In genomic region chr5:175059687-175060194, GRCh38 we compare ENCODE assay signal across 9 cellular contexts.
DNase-seq lines count a peak whose midpoint lies in the region; ATAC-seq lines count a peak whose summit lies in the region.
"Had no signal": no experiment of that assay in that cellular context is flagged by ENCODE, and none has a peak within 500 bp of the region (broad histone marks: within the 10 kb centered on the region; RNA-seq: fewer than 3 reads in every experiment).

No MANE protein-coding gene starts in this region.

- H3K4me1 Mint-ChIP-seq in activated naive CD8-positive, alpha-beta T cell treated with anti-CD3 and anti-CD28 coated beads for 36 hours = peaks cover 10% of the 10 kb centered on the region
- H3K4me1 Mint-ChIP-seq in stimulated activated naive CD8-positive, alpha-beta T cell treated with anti-CD3 and anti-CD28 coated beads, Interleukin-15, Interleukin-2, amounts not matched to agents 100 ng/mL and 50 ng/mL, for 24 hours (ENCODE audit: low read depth) = peaks cover 10% of the 10 kb centered on the region

- H3K27me3 Mint-ChIP-seq in activated naive CD8-positive, alpha-beta T cell treated with anti-CD3 and anti-CD28 coated beads for 36 hours = peaks cover 17% of the 10 kb centered on the region
- peaks cover 16% of the 10 kb centered on the region for H3K27me3 Mint-ChIP-seq in stimulated activated naive CD8-positive, alpha-beta T cell treated with anti-CD3 and anti-CD28 coated beads, Interleukin-15, Interleukin-2, amounts not matched to agents 100 ng/mL and 50 ng/mL, for 24 hours

- ATAC-seq in HG03342 (IDR thresholded peaks at IDR 0.05; ENCODE audit: unreplicated experiment) = no peak

- H3K4me3 Mint-ChIP-seq in activated naive CD8-positive, alpha-beta T cell treated with anti-CD3 and anti-CD28 coated beads for 36 hours = peak overlapping the region; percentile 62
- peak overlapping the region; percentile 68 for H3K4me3 Mint-ChIP-seq in stimulated activated naive CD8-positive, alpha-beta T cell treated with anti-CD3 and anti-CD28 coated beads, Interleukin-15, Interleukin-2, amounts not matched to agents 100 ng/mL and 50 ng/mL, for 24 hours

- H3K27ac ChIP-seq in HUES6 (ENCODE audit: low read depth, low read length) = no peak overlapping the region
- H3K27ac ChIP-seq: cardiac muscle cell had no signal

- DNase-seq in Ammon's horn (ENCODE audit: low spot score) = peak; percentile 83
- peak; percentile 28 for DNase-seq in activated naive CD8-positive, alpha-beta T cell treated with anti-CD3 and anti-CD28 coated beads for 36 hours
- DNase-seq in iPS-NIHi11 (ENCODE audit: low spot score) = peak; percentile 84
- no peak for DNase-seq in DMS153 treated with DMSO at 0.1 percent for 48 hours (lab: John Stamatoyannopoulos, UW; ENCODE audit: unreplicated experiment)
- DNase-seq in NCI-H2081 treated with DMSO at 0.1 percent for 48 hours (lab: John Stamatoyannopoulos, UW) = no peak

- no peak overlapping the region for H3K9ac ChIP-seq in HUES6 (ENCODE audit: low read length)

- H3K27me3 ChIP-seq in HUES6 (ENCODE audit: control insufficient read depth, insufficient read depth, low read length) = 0 out of 2 replicates have a peak, but pooled peaks cover 8% of the 10 kb centered on the region

- no peaks in the 10 kb centered on the region for H3K36me3 ChIP-seq in HUES6 (ENCODE audit: control insufficient read depth, insufficient read depth, low read length)
- H3K36me3 ChIP-seq: cardiac muscle cell had no signal

- peaks cover 9% of the 10 kb centered on the region for H3K4me1 ChIP-seq in HUES6 (ENCODE audit: control insufficient read depth, insufficient read depth, low read length)

- H3K36me3 Mint-ChIP-seq in activated naive CD8-positive, alpha-beta T cell treated with anti-CD3 and anti-CD28 coated beads for 36 hours = no peaks in the 10 kb centered on the region
- no peaks in the 10 kb centered on the region for H3K36me3 Mint-ChIP-seq in stimulated activated naive CD8-positive, alpha-beta T cell treated with anti-CD3 and anti-CD28 coated beads, Interleukin-15, Interleukin-2, amounts not matched to agents 100 ng/mL and 50 ng/mL, for 24 hours (ENCODE audit: low read depth)

- no peak overlapping the region for H3K27ac Mint-ChIP-seq in activated naive CD8-positive, alpha-beta T cell treated with anti-CD3 and anti-CD28 coated beads for 36 hours
- H3K27ac Mint-ChIP-seq in stimulated activated naive CD8-positive, alpha-beta T cell treated with anti-CD3 and anti-CD28 coated beads, Interleukin-15, Interleukin-2, amounts not matched to agents 100 ng/mL and 50 ng/mL, for 24 hours = no peak overlapping the region

- H3K9me3 Mint-ChIP-seq in activated naive CD8-positive, alpha-beta T cell treated with anti-CD3 and anti-CD28 coated beads for 36 hours = no peaks in the 10 kb centered on the region
- no peaks in the 10 kb centered on the region for H3K9me3 Mint-ChIP-seq in stimulated activated naive CD8-positive, alpha-beta T cell treated with anti-CD3 and anti-CD28 coated beads, Interleukin-15, Interleukin-2, amounts not matched to agents 100 ng/mL and 50 ng/mL, for 24 hours

- peak overlapping the region; percentile 54 for H3K4me3 ChIP-seq in HUES6 (ENCODE audit: low read depth, low read length)
- H3K4me3 ChIP-seq: cardiac muscle cell had no signal

- no peaks in the 10 kb centered on the region for H3K9me3 ChIP-seq in HUES6 (ENCODE audit: control insufficient read depth, insufficient read depth, low read depth, low read length)

Comparison
In these comparisons a context has a peak if more than half of its experiments do, and no peak if none do; other contexts are left out.
1. DNase-seq: peak in Ammon's horn (single experiment), activated naive CD8-positive, alpha-beta T cell treated with anti-CD3 and anti-CD28 coated beads for 36 hours (single experiment) and iPS-NIHi11 (single experiment); none in DMS153 treated with DMSO at 0.1 percent for 48 hours (single experiment) and NCI-H2081 treated with DMSO at 0.1 percent for 48 hours (single experiment).